ENCODE assay signal across 2 cellular contexts in genomic region chrX:402857-403256, GRCh38.
TF ChIP-seq lines count a peak whose summit lies in the region.

No MANE protein-coding gene starts in this region.

TF ChIP-seq in A549, 52 proteins besides CTCF, POLR2A, EP300 and RAD21:
- TF ChIP-seq ATOH8 (CRISPR knock-in tag; IDR thresholded peaks at IDR 0.05; ENCODE audit: low read depth) = no peak
- no peak for TF ChIP-seq HEYL (CRISPR knock-in tag; IDR thresholded peaks at IDR 0.05)
- no peak for TF ChIP-seq POLR2AphosphoS2 (conservative IDR thresholded peaks at IDR 0.05; ENCODE audit: low read length)
- no peak for TF ChIP-seq RARB (CRISPR knock-in tag; IDR thresholded peaks at IDR 0.05)
- TF ChIP-seq CHD2 (IDR thresholded peaks at IDR 0.05; ENCODE audit: low read length, partially characterized antibody) = no peak
- no peak for TF ChIP-seq MYC (IDR thresholded peaks at IDR 0.05; ENCODE audit: borderline replicate concordance, low read length)
- TF ChIP-seq TFCP2L1 (CRISPR knock-in tag; IDR thresholded peaks at IDR 0.05) = no peak
- no peak for TF ChIP-seq ZC3H11A (IDR thresholded peaks at IDR 0.05)
- TF ChIP-seq HOXA7 (CRISPR knock-in tag; IDR thresholded peaks at IDR 0.05) = no peak
- TF ChIP-seq RFX5 (IDR thresholded peaks at IDR 0.05) = no peak
- TF ChIP-seq, protein P1, sequence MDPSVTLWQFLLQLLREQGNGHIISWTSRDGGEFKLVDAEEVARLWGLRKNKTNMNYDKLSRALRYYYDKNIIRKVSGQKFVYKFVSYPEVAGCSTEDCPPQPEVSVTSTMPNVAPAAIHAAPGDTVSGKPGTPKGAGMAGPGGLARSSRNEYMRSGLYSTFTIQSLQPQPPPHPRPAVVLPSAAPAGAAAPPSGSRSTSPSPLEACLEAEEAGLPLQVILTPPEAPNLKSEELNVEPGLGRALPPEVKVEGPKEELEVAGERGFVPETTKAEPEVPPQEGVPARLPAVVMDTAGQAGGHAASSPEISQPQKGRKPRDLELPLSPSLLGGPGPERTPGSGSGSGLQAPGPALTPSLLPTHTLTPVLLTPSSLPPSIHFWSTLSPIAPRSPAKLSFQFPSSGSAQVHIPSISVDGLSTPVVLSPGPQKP (IDR thresholded peaks at IDR 0.05; ENCODE audit: low read depth, low read length) = no peak

TF ChIP-seq in H1, 55 proteins besides CTCF, POLR2A, EP300 and RAD21:
- no peak for TF ChIP-seq ATF2 (IDR thresholded peaks at IDR 0.05; ENCODE audit: low read length)
- no peak for TF ChIP-seq NANOG (IDR thresholded peaks at IDR 0.05; ENCODE audit: insufficient read depth, low read depth, low read length, poor library complexity, severe bottlenecking)
- no peak for TF ChIP-seq CBX8 (IDR thresholded peaks at IDR 0.05; ENCODE audit: borderline replicate concordance, low read depth, low read length)
- no peak for TF ChIP-seq SIX5 (IDR thresholded peaks at IDR 0.05; ENCODE audit: low read depth, low read length)
- no peak for TF ChIP-seq ASH2L (IDR thresholded peaks at IDR 0.05; ENCODE audit: low read length)
- no peak for TF ChIP-seq GABPA (IDR thresholded peaks at IDR 0.05; ENCODE audit: borderline replicate concordance, insufficient read depth, low read length)
- no peak for TF ChIP-seq EGR1 (IDR thresholded peaks at IDR 0.05; ENCODE audit: borderline replicate concordance, low read depth, low read length)
- no peak for TF ChIP-seq EZH2 (IDR thresholded peaks at IDR 0.05; ENCODE audit: low read depth, low read length, severe bottlenecking)
- TF ChIP-seq YY1 (IDR thresholded peaks at IDR 0.05; ENCODE audit: low read depth, low read length) = no peak
- no peak for TF ChIP-seq KDM4A (IDR thresholded peaks at IDR 0.05; ENCODE audit: low read depth, low read length, severe bottlenecking)
TF ChIP-seq in H1: peak in this region for 0.
